16 cellular contexts compared by ENCODE assay signal in the genomic region with DNA sequence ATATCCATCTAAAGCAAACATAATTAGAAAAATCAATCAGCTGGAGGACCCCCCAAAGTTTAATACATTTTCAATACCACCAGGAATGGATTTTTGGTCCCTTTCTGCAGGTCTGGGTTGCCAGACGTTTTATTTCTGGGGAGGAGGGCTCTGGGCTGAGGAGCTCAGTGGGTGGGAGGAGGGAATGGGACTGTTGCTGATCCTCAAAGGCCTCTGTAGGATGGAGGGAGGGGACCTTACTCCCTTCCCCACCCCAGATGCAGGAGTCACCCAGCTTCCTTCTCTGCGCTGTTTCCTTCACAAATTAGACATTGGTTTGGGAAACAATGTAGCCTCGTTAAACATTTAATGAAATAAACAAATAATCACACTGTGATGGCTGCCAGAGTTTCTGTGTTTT. TPM values are rescaled to one million over a fixed set of nuclear protein-coding genes. Genes with fewer than 3 reads are reported as not detected.
DNase-seq lines count a peak whose midpoint lies in the region; ATAC-seq and TF ChIP-seq lines count a peak whose summit lies in the region.
"Had no signal": no experiment of that assay in that cellular context is flagged by ENCODE, and none has a peak within 500 bp of the region (broad histone marks: within the 10 kb centered on the region; RNA-seq: fewer than 3 reads in every experiment).

No MANE protein-coding gene starts in this region.

- H2BK15ac ChIP-seq in H9 (ENCODE audit: low read depth, low read length) = no peak overlapping the region

- no peak overlapping the region for H2BK5ac ChIP-seq in H9 (ENCODE audit: insufficient read length, low read length)

- H4K8ac ChIP-seq in H9 (replicated peaks; ENCODE audit: insufficient read length, low read depth, low read length) = no peak overlapping the region

- H4K91ac ChIP-seq in H9 (ENCODE audit: insufficient read length, low read depth, low read length) = no peak overlapping the region

- no peak for TF ChIP-seq CTCF in H9 (conservative IDR thresholded peaks at IDR 0.05)
- no peak for TF ChIP-seq CTCF in glutamatergic neuron (IDR thresholded peaks at IDR 0.05; ENCODE audit: partially characterized antibody, unreplicated experiment)
- no peak for TF ChIP-seq CTCF in neural progenitor cell (IDR thresholded peaks at IDR 0.05)
- TF ChIP-seq CTCF in activated CD8-positive, alpha-beta T cell treated with anti-CD3 and anti-CD28 coated beads for 36 hours (IDR thresholded peaks at IDR 0.05) = no peak

- no peak overlapping the region for H4K5ac ChIP-seq in H9 (ENCODE audit: insufficient read length, low read depth, low read length)

- intact Hi-C loops in activated CD8-positive, alpha-beta T cell treated with anti-CD3 and anti-CD28 coated beads for 36 hours (cut with micrococcal nuclease) = no loop called here

- H3K14ac ChIP-seq in H9 (ENCODE audit: insufficient read depth, low read length) = no peak overlapping the region

- H3K27ac ChIP-seq in H9 (ENCODE audit: insufficient read length, low read depth, low read length) (no peak overlapping the region), neural progenitor cell (no peak overlapping the region)

- H3K36me3 ChIP-seq in neural progenitor cell = no peaks in the 10 kb centered on the region

- DNase-seq in H9 (no peak), glutamatergic neuron (no peak), neural progenitor cell (ENCODE audit: low spot score) (no peak), NCI-H524 (lab: John Stamatoyannopoulos, UW) (no peak), iPS-NIHi11 (ENCODE audit: low spot score) (no peak)
- no peak for DNase-seq in activated CD8-positive, alpha-beta T cell treated with anti-CD3 and anti-CD28 coated beads for 36 hours
- DNase-seq: C1 segment of cervical spinal cord; CD4-positive, alpha-beta memory T cell; COR-L47; DMS79; EL; GDM1; GOT3 had no signal

- CTCF ChIA-PET in activated CD8-positive, alpha-beta T cell treated with anti-CD3 and anti-CD28 coated beads for 36 hours (lab: Charles Lee) = no interaction called here

- 0 out of 7 replicates have a peak overlapping the region, but pooled peaks have one; percentile 30 to 61 (median 53) for H3K27ac Mint-ChIP-seq in H9
- H3K27ac Mint-ChIP-seq in glutamatergic neuron (ENCODE audit: unreplicated experiment) = no peak overlapping the region
- H3K27ac Mint-ChIP-seq in neural progenitor cell = peak overlapping the region; percentile 82
- no peak overlapping the region for H3K27ac Mint-ChIP-seq in activated CD8-positive, alpha-beta T cell treated with anti-CD3 and anti-CD28 coated beads for 36 hours
- H3K27ac Mint-ChIP-seq: CD4-positive, alpha-beta memory T cell had no signal

- no peak overlapping the region for H3K9ac ChIP-seq in H9 (ENCODE audit: extremely low read depth, insufficient read length, low read length)
- H3K9ac ChIP-seq in neural progenitor cell = no peak overlapping the region

- no peak overlapping the region for H2AK5ac ChIP-seq in H9 (ENCODE audit: insufficient read length, low read length)

- no peak overlapping the region for H2BK12ac ChIP-seq in H9 (ENCODE audit: insufficient read length, low read depth, low read length)

- no peak overlapping the region for H3T11ph ChIP-seq in H9 (ENCODE audit: low read length)

- no peak for ATAC-seq in HG02870 (IDR thresholded peaks at IDR 0.05; ENCODE audit: unreplicated experiment)
- no peak for ATAC-seq in activated CD8-positive, alpha-beta T cell treated with anti-CD3 and anti-CD28 coated beads for 36 hours
- ATAC-seq: HCT116 had no signal

- no peak overlapping the region for H2BK20ac ChIP-seq in H9 (ENCODE audit: low read depth, low read length, poor library complexity, severe bottlenecking)

- no peak overlapping the region for H3K23ac ChIP-seq in H9 (ENCODE audit: insufficient read length, low read depth, low read length)

- peaks cover 48% of the 10 kb centered on the region for H3F3A ChIP-seq in neural progenitor cell (ENCODE audit: low read depth)

- H3K4me1 ChIP-seq in H9 (ENCODE audit: insufficient read depth, low read length) (peaks cover 17% of the 10 kb centered on the region), neural progenitor cell (peaks cover 51% of the 10 kb centered on the region)

- no peaks in the 10 kb centered on the region for H3K79me1 ChIP-seq in H9 (ENCODE audit: insufficient read depth, low read depth, low read length, poor library complexity, severe bottlenecking)

- H3K4me1 Mint-ChIP-seq in H9 (peaks cover 77 to 83% of the 10 kb centered on the region in 2 experiments), glutamatergic neuron (ENCODE audit: low read depth, unreplicated experiment) (peaks cover 57% of the 10 kb centered on the region), neural progenitor cell (peaks cover 62% of the 10 kb centered on the region)
- no peaks in the 10 kb centered on the region for H3K4me1 Mint-ChIP-seq in activated CD8-positive, alpha-beta T cell treated with anti-CD3 and anti-CD28 coated beads for 36 hours (ENCODE audit: low read depth)
- H3K4me1 Mint-ChIP-seq: CD4-positive, alpha-beta memory T cell had no signal

- H3K9me3 Mint-ChIP-seq in H9 = no peaks in the 10 kb centered on the region
- H3K9me3 Mint-ChIP-seq in glutamatergic neuron (ENCODE audit: unreplicated experiment) = peaks cover 12% of the 10 kb centered on the region
- H3K9me3 Mint-ChIP-seq in neural progenitor cell = no peaks in the 10 kb centered on the region
- H3K9me3 Mint-ChIP-seq in activated CD8-positive, alpha-beta T cell treated with anti-CD3 and anti-CD28 coated beads for 36 hours = no peaks in the 10 kb centered on the region
- H3K9me3 Mint-ChIP-seq: CD4-positive, alpha-beta memory T cell had no signal

- H2BK120ac ChIP-seq in H9 (ENCODE audit: low read depth, low read length, poor library complexity, severe bottlenecking) = no peak overlapping the region

- no peak overlapping the region for H3K4me2 ChIP-seq in H9 (ENCODE audit: insufficient read depth, insufficient read length, low read length)
- peak overlapping the region; percentile 42 for H3K4me2 ChIP-seq in neural progenitor cell

- WGBS in H9 (ENCODE audit: extremely low coverage, insufficient read length, low lambda C conversion rate) = no CpG with 5 or more reads among the region's 3 CpGs

- H2AFZ ChIP-seq in H9 (ENCODE audit: low read length) (no peak overlapping the region), neural progenitor cell (replicated peaks) (no peak overlapping the region)

- H3K4me3 Mint-ChIP-seq in H9 (no peak overlapping the region), glutamatergic neuron (ENCODE audit: unreplicated experiment) (peak overlapping the region; percentile 46), neural progenitor cell (no peak overlapping the region)
- H3K4me3 Mint-ChIP-seq in activated CD8-positive, alpha-beta T cell treated with anti-CD3 and anti-CD28 coated beads for 36 hours = no peak overlapping the region
- H3K4me3 Mint-ChIP-seq: CD4-positive, alpha-beta memory T cell had no signal

- H3K27me3 Mint-ChIP-seq in H9 (ENCODE audit: low read depth) (no peaks in the 10 kb centered on the region), glutamatergic neuron (ENCODE audit: unreplicated experiment) (peaks cover 3% of the 10 kb centered on the region), neural progenitor cell (ENCODE audit: insufficient read depth, low read depth) (peaks cover 9% of the 10 kb centered on the region)
- no peaks in the 10 kb centered on the region for H3K27me3 Mint-ChIP-seq in activated CD8-positive, alpha-beta T cell treated with anti-CD3 and anti-CD28 coated beads for 36 hours
- H3K27me3 Mint-ChIP-seq: CD4-positive, alpha-beta memory T cell had no signal

- H3K4me3 ChIP-seq in neural progenitor cell = no peak overlapping the region

- no peak overlapping the region for H3K18ac ChIP-seq in H9 (ENCODE audit: insufficient read length, low read depth, low read length)

- no peaks in the 10 kb centered on the region for H3K23me2 ChIP-seq in H9 (ENCODE audit: insufficient read length, low read depth, low read length, poor library complexity, severe bottlenecking)

- no peaks in the 10 kb centered on the region for H3K9me3 ChIP-seq in H9 (ENCODE audit: control insufficient read depth, low read depth, low read length)
- no peaks in the 10 kb centered on the region for H3K9me3 ChIP-seq in neural progenitor cell (ENCODE audit: low read depth)

- POLR2A ChIA-PET in activated CD8-positive, alpha-beta T cell treated with anti-CD3 and anti-CD28 coated beads for 36 hours (lab: Charles Lee) = interaction anchor here (0.8 kb wide), 1 partner anchor 34 kb away, joined by 3 read pairs; a partner anchor contains a TSS

- no peak overlapping the region for H3K4ac ChIP-seq in H9 (ENCODE audit: low read depth, low read length)

- no peaks in the 10 kb centered on the region for H3K27me3 ChIP-seq in H9 (ENCODE audit: insufficient read depth, low read length)
- H3K27me3 ChIP-seq in neural progenitor cell = no peaks in the 10 kb centered on the region

- no peaks in the 10 kb centered on the region for H3K79me2 ChIP-seq in H9 (ENCODE audit: insufficient read depth, low read length)
- peaks cover 1% of the 10 kb centered on the region for H3K79me2 ChIP-seq in neural progenitor cell (ENCODE audit: low read depth)

- no peaks in the 10 kb centered on the region for H4K20me1 ChIP-seq in H9 (ENCODE audit: control insufficient read depth, insufficient read depth, insufficient read length)
- H4K20me1 ChIP-seq in neural progenitor cell (ENCODE audit: low read depth) = no peaks in the 10 kb centered on the region

- H3K56ac ChIP-seq in H9 (ENCODE audit: insufficient read length, low read depth, low read length) = no peak overlapping the region

- peaks cover 10 to 30% (median 25%) of the 10 kb centered on the region in 3 experiments; a peak in 6 of 7 replicates for H3K36me3 Mint-ChIP-seq in H9 (ENCODE audit: insufficient read depth in 1 of 3, low read depth in 3 of 3)
- H3K36me3 Mint-ChIP-seq in glutamatergic neuron (ENCODE audit: unreplicated experiment) = no peaks in the 10 kb centered on the region
- peaks cover 15% of the 10 kb centered on the region for H3K36me3 Mint-ChIP-seq in neural progenitor cell
- H3K36me3 Mint-ChIP-seq in activated CD8-positive, alpha-beta T cell treated with anti-CD3 and anti-CD28 coated beads for 36 hours (ENCODE audit: low read depth) = no peaks in the 10 kb centered on the region
- H3K36me3 Mint-ChIP-seq: CD4-positive, alpha-beta memory T cell had no signal

RNA-seq across cellular contexts. Expression of a gene that starts 6.6 kb away (rescaled TPM):
- total RNA-seq in H9 (2021) (47.8 and 50.7 TPM in 2 replicates), glutamatergic neuron (ENCODE audit: unreplicated experiment) (75.8 TPM), neural progenitor cell (ENCODE audit: low replicate concordance) (35.0 and 46.0 TPM in 2 replicates)
- total RNA-seq in activated CD8-positive, alpha-beta T cell treated with anti-CD3 and anti-CD28 coated beads for 36 hours = not detected
- total RNA-seq: A172 had no signal

RNA-seq across cellular contexts. Expression of a gene that starts 9.5 kb away (rescaled TPM):
- total RNA-seq in H9 (2021) (262 and 274 TPM in 2 replicates), glutamatergic neuron (ENCODE audit: unreplicated experiment) (413 TPM), neural progenitor cell (ENCODE audit: low replicate concordance) (94.7 and 185 TPM in 2 replicates)
- total RNA-seq in activated CD8-positive, alpha-beta T cell treated with anti-CD3 and anti-CD28 coated beads for 36 hours = 10 to 100 TPM; 35.9 to 39.4 TPM

RNA-seq across cellular contexts. Expression of a gene that starts 25.1 kb away (rescaled TPM):
- 3.1 and 4.2 TPM in 2 replicates for total RNA-seq in H9 (2021)
- not detected for total RNA-seq in glutamatergic neuron (ENCODE audit: unreplicated experiment)
- 0.96 TPM in 1 of 2 replicates, not detected in the other for total RNA-seq in neural progenitor cell (ENCODE audit: low replicate concordance)
- total RNA-seq in activated CD8-positive, alpha-beta T cell treated with anti-CD3 and anti-CD28 coated beads for 36 hours = 10 to 100 TPM; 33.4 to 35.8 TPM

RNA-seq across cellular contexts. Expression of a gene that starts 33.4 kb away (rescaled TPM):
- total RNA-seq in H9 (2021) (1,514 and 1,552 TPM in 2 replicates), glutamatergic neuron (ENCODE audit: unreplicated experiment) (658 TPM), neural progenitor cell (ENCODE audit: low replicate concordance) (1,535 and 1,934 TPM in 2 replicates)
- 1,000 to 10,000 TPM; 1,640 to 1,647 TPM for total RNA-seq in activated CD8-positive, alpha-beta T cell treated with anti-CD3 and anti-CD28 coated beads for 36 hours

RNA-seq across cellular contexts. Expression of a gene that starts 51.3 kb away (rescaled TPM):
- 18.3 and 18.8 TPM in 2 replicates for total RNA-seq in H9 (2021)
- total RNA-seq in glutamatergic neuron (ENCODE audit: unreplicated experiment) = 14.0 TPM
- total RNA-seq in neural progenitor cell (ENCODE audit: low replicate concordance) = 11.4 and 12.6 TPM in 2 replicates
- 10 to 100 TPM; 16.1 to 17.0 TPM for total RNA-seq in activated CD8-positive, alpha-beta T cell treated with anti-CD3 and anti-CD28 coated beads for 36 hours

Comparison
In these comparisons a context has a peak if more than half of its experiments do, and no peak if none do; other contexts are left out.
1. H3K27ac Mint-ChIP-seq: peak in H9 (3 of 3) and neural progenitor cell (single experiment); none in glutamatergic neuron (single experiment) and activated CD8-positive, alpha-beta T cell treated with anti-CD3 and anti-CD28 coated beads for 36 hours (single experiment).
2. RNA of a gene that starts 6.6 kb away (total RNA-seq): 75.8 TPM in glutamatergic neuron (single experiment), 47.8 to 50.7 TPM in H9 and 35.0 to 46.0 TPM in neural progenitor cell; not detected in activated CD8-positive, alpha-beta T cell treated with anti-CD3 and anti-CD28 coated beads for 36 hours; every median in the first group is over 10 times any median in the second.